In genomic region chr1:117366281-117366981, GRCh38 we compare ENCODE assay signal across 2 cellular contexts.
TF ChIP-seq lines count a peak whose summit lies in the region.

No MANE protein-coding gene starts in this region.

TF ChIP-seq in HEK293, 187 proteins besides CTCF, POLR2A, EP300 and RAD21 (continued from another document and continues in another):
- no peak for TF ChIP-seq PRDM6 (tag by site-specific recombination; IDR thresholded peaks at IDR 0.05)
- TF ChIP-seq OSR2 (tag by site-specific recombination; IDR thresholded peaks at IDR 0.05), result peak; percentile 9; the same call in 1 of the 2 replicates
- no peak for TF ChIP-seq ZFHX2 (tag by site-specific recombination; conservative IDR thresholded peaks at IDR 0.05)
- no peak for TF ChIP-seq ZNF302 (tag by site-specific recombination; IDR thresholded peaks at IDR 0.05; ENCODE audit: low read depth)
- peak; percentile 28 for TF ChIP-seq ZNF335 (tag by site-specific recombination; conservative IDR thresholded peaks at IDR 0.05)
- TF ChIP-seq ZNF391 (tag by site-specific recombination; IDR thresholded peaks at IDR 0.05; ENCODE audit: borderline replicate concordance, low read depth), result no peak
- peak; percentile 52 for TF ChIP-seq SCRT2 (tag by site-specific recombination; IDR thresholded peaks at IDR 0.05)
- TF ChIP-seq PBX3 (CRISPR knock-in tag; IDR thresholded peaks at IDR 0.05), result 0 out of 2 replicates have a peak, but pooled peaks have one; percentile 57
- TF ChIP-seq BCL6B (tag by site-specific recombination; IDR thresholded peaks at IDR 0.05), result no peak
- TF ChIP-seq ZNF677 (tag by site-specific recombination; IDR thresholded peaks at IDR 0.05), result no peak
- TF ChIP-seq SP7 (tag by site-specific recombination; IDR thresholded peaks at IDR 0.05), result peak; percentile 30; the same call in 1 of the 2 replicates
- 0 out of 2 replicates have a peak, but pooled peaks have one; percentile 56 for TF ChIP-seq ZFP37 (tag by site-specific recombination; IDR thresholded peaks at IDR 0.05)
- TF ChIP-seq ZBTB6 (tag by site-specific recombination; IDR thresholded peaks at IDR 0.05), result peak; percentile 54; the same call in 1 of the 2 replicates
- TF ChIP-seq ZNF530 (tag by site-specific recombination; IDR thresholded peaks at IDR 0.05; ENCODE audit: low read depth), result no peak
- no peak for TF ChIP-seq ZNF169 (tag by site-specific recombination; IDR thresholded peaks at IDR 0.05)
- TF ChIP-seq ZNF2 (tag by site-specific recombination; IDR thresholded peaks at IDR 0.05), result peak; percentile 41; the same call in 1 of the 2 replicates
- no peak for TF ChIP-seq ZNF23 (tag by site-specific recombination; IDR thresholded peaks at IDR 0.05; ENCODE audit: borderline replicate concordance)
- TF ChIP-seq ZBTB17 (tag by site-specific recombination; IDR thresholded peaks at IDR 0.05), result peak; percentile 93
- TF ChIP-seq KLF9 (tag by site-specific recombination; IDR thresholded peaks at IDR 0.05; ENCODE audit: low read depth), result 0 out of 2 replicates have a peak, but pooled peaks have one; percentile 14
- TF ChIP-seq SETDB1 (IDR thresholded peaks at IDR 0.05; ENCODE audit: insufficient read length, low read length), result no peak
- TF ChIP-seq ZBTB8A (tag by site-specific recombination; IDR thresholded peaks at IDR 0.05), result 0 out of 2 replicates have a peak, but pooled peaks have one; percentile 25
- 0 out of 2 replicates have a peak, but pooled peaks have one; percentile 13 for TF ChIP-seq ZBTB48 (tag by site-specific recombination; IDR thresholded peaks at IDR 0.05)
- TF ChIP-seq PRDM4 (tag by site-specific recombination; IDR thresholded peaks at IDR 0.05), result peak; percentile 22; the same call in 1 of the 2 replicates
- peak; percentile 68 for TF ChIP-seq ZNF600 (tag by site-specific recombination; IDR thresholded peaks at IDR 0.05)
- TF ChIP-seq ZBTB20 (tag by site-specific recombination; IDR thresholded peaks at IDR 0.05), result peak; percentile 21; the same call in 1 of the 2 replicates

TF ChIP-seq in GM12878, 131 proteins besides CTCF, POLR2A, EP300 and RAD21 (continued from another document and continues in another):
- TF ChIP-seq NKRF (conservative IDR thresholded peaks at IDR 0.05) (peak; percentile 75; the same call in 1 of the 2 replicates), ZNF24 (IDR thresholded peaks at IDR 0.05) (0 out of 2 replicates have a peak, but pooled peaks have one; percentile 6), ZNF217 (IDR thresholded peaks at IDR 0.05) (peak; percentile 72; the same call in 1 of the 2 replicates), ZBED1 (IDR thresholded peaks at IDR 0.05; ENCODE audit: borderline replicate concordance) (0 out of 2 replicates have a peak, but pooled peaks have one; percentile 28), NBN (IDR thresholded peaks at IDR 0.05) (peak; percentile 49), PAX5 (IDR thresholded peaks at IDR 0.05; ENCODE audit: borderline replicate concordance, low read depth, low read length) (no peak; the same call in 1 of the 2 replicates), STAT1 (conservative IDR thresholded peaks at IDR 0.05) (peak; percentile 66; the same call in 1 of the 2 replicates), KLF5 (IDR thresholded peaks at IDR 0.05; ENCODE audit: partially characterized antibody) (peak; percentile 37), RELA (IDR thresholded peaks at IDR 0.05; ENCODE audit: borderline replicate concordance, partially characterized antibody) (peak; percentile 14), TCF12 (IDR thresholded peaks at IDR 0.05; ENCODE audit: low read depth, low read length) (peak; percentile 66; the same call in 1 of the 2 replicates), ASH2L (IDR thresholded peaks at IDR 0.05; ENCODE audit: borderline replicate concordance, low read depth) (0 out of 2 replicates have a peak, but pooled peaks have one; percentile 24), NRF1 (conservative IDR thresholded peaks at IDR 0.05; ENCODE audit: low read depth, low read length) (peak; percentile 22; the same call in 1 of the 2 replicates), ZNF687 (IDR thresholded peaks at IDR 0.05) (0 out of 2 replicates have a peak, but pooled peaks have one; percentile 47), CREM (IDR thresholded peaks at IDR 0.05; ENCODE audit: low read depth) (0 out of 2 replicates have a peak, but pooled peaks have one; percentile 7), BHLHE40 (IDR thresholded peaks at IDR 0.05; ENCODE audit: borderline replicate concordance in 1 of 2, low read depth in 2 of 2, low read length in 1 of 2) (peak; percentile 25 to 76; a peak in 2 of 4 replicates), CBX3 (IDR thresholded peaks at IDR 0.05; ENCODE audit: borderline replicate concordance, low read depth) (no peak), E2F8 (IDR thresholded peaks at IDR 0.05; ENCODE audit: low read depth, partially characterized antibody) (no peak), PAX8 (IDR thresholded peaks at IDR 0.05) (no peak), ATF2 (IDR thresholded peaks at IDR 0.05; ENCODE audit: low read length) (no peak), ZSCAN29 (IDR thresholded peaks at IDR 0.05) (0 out of 2 replicates have a peak, but pooled peaks have one; percentile 43), BCLAF1 (IDR thresholded peaks at IDR 0.05) (0 out of 2 replicates have a peak, but pooled peaks have one; percentile 22), JUND (IDR thresholded peaks at IDR 0.05; ENCODE audit: low read depth, low read length) (peak; percentile 4; the same call in 1 of the 2 replicates), MLLT1 (IDR thresholded peaks at IDR 0.05) (peak; percentile 57; the same call in 1 of the 2 replicates), HCFC1 (IDR thresholded peaks at IDR 0.05; ENCODE audit: low read length) (no peak), BACH1 (IDR thresholded peaks at IDR 0.05; ENCODE audit: borderline replicate concordance) (peak; percentile 89), LARP7 (IDR thresholded peaks at IDR 0.05) (peak; percentile 99; the same call in 1 of the 2 replicates), RELB (IDR thresholded peaks at IDR 0.05; ENCODE audit: low read depth) (0 out of 2 replicates have a peak, but pooled peaks have one; percentile 11), SREBF1 (IDR thresholded peaks at IDR 0.05; ENCODE audit: low read length) (no peak), CHD2 (IDR thresholded peaks at IDR 0.05; ENCODE audit: borderline replicate concordance, low read depth, low read length) (peak; percentile 81), RB1 (IDR thresholded peaks at IDR 0.05; ENCODE audit: borderline replicate concordance) (0 out of 2 replicates have a peak, but pooled peaks have one; percentile 79)
